ENCODE assay signal across 9 cellular contexts in the genomic region with DNA sequence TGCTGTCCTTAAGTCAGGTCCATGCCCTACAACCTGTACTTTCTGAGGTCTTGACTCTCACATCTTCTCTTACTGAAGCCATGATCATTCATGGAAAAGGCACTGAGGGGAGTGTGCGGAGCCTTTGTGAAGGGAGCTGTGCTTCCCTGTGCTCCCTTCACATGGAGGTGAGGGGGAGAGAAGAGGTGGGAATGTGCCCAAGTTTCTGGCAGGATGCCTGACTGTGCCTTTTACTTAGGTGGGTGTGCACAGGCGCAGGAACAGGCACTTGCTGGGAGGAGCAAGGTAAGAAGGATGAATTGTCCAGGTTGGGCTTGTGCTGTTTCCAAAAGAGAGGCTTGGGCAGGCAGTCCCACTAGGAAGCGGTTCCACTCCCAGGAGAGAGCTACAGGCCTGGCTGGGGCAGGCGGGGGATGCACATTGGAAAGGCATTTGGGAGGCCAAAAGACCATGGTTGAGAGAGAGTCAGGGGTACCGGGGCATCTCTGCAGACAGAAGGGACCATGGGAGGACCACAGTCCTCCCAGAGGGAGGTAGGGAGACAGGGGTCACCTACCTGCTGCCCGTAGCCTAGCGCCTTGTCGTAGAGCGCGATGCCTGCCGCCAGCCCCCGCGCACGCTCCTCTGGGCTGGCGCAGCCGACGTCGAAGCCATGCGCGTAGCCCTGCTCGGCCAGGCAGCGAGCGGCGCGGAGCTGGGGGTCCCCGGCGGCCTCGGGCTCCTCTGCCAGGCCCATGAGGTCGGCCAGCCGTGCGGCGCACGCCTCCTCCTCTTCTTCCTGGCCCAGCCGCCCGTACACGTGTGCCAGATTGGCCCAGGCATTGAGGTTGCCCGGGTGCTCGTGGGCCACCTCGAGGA. TPM values are rescaled to one million over a fixed set of nuclear protein-coding genes. Genes with fewer than 3 reads are reported as not detected.
DNase-seq lines count a peak whose midpoint lies in the region; ATAC-seq and TF ChIP-seq lines count a peak whose summit lies in the region.
"Had no signal": no experiment of that assay in that cellular context is flagged by ENCODE, and none has a peak within 500 bp of the region (broad histone marks: within the 10 kb centered on the region; RNA-seq: fewer than 3 reads in every experiment).

No MANE protein-coding gene starts in this region.

- H3K4me3 ChIP-seq in mucosa of rectum (ENCODE audit: low read length in 2 of 2) = peak overlapping the region; percentile 73 to 87

- H3K4me1 ChIP-seq in mucosa of rectum (ENCODE audit: control insufficient read depth in 2 of 2, insufficient read depth in 2 of 2, low read length in 2 of 2) = peaks cover 66 to 69% of the 10 kb centered on the region in 2 donors

- no peaks in the 10 kb centered on the region for H3K27me3 ChIP-seq in mucosa of rectum (ENCODE audit: control insufficient read depth in 2 of 2, insufficient read depth in 2 of 2, low read length in 2 of 2)

- peaks cover 0 to 4% of the 10 kb centered on the region in 2 donors for H3K36me3 ChIP-seq in mucosa of rectum (ENCODE audit: control insufficient read depth in 2 of 2, insufficient read depth in 2 of 2, low read length in 2 of 2)

- ATAC-seq in central memory CD8-positive, alpha-beta T cell (replicated peaks; ENCODE audit: extremely low read depth, poor library complexity, severe bottlenecking) = no peak
- no peak for ATAC-seq in GM21515 (IDR thresholded peaks at IDR 0.05; ENCODE audit: unreplicated experiment)
- ATAC-seq in GM18502 (IDR thresholded peaks at IDR 0.05; ENCODE audit: poor library complexity, unreplicated experiment) = no peak
- no peak for ATAC-seq in HG02884 (IDR thresholded peaks at IDR 0.05; ENCODE audit: unreplicated experiment)

- TF ChIP-seq CTCF in type B pancreatic cell (conservative IDR thresholded peaks at IDR 0.05) = no peak

- peak; percentile 50 for DNase-seq in activated effector memory CD4-positive, alpha-beta T cell treated with anti-CD3 and anti-CD28 coated beads, Interleukin-2, amount 50 U/mL, for 16 hours
- DNase-seq in activated effector memory CD4-positive, alpha-beta T cell treated with Interleukin-2 at 50 U/mL for 16 hours = no peak
- no peak for DNase-seq in central memory CD8-positive, alpha-beta T cell (ENCODE audit: low spot score in 2 of 2)
- no peak for DNase-seq in type B pancreatic cell (ENCODE audit: extremely low spot score, unreplicated experiment)
- DNase-seq: dermis blood vessel endothelial cell had no signal

- H3K27ac ChIP-seq in mucosa of rectum (ENCODE audit: low read depth in 2 of 2, low read length in 2 of 2) = peak overlapping the region; percentile 85 to 90

- H3K9me3 ChIP-seq in mucosa of rectum (ENCODE audit: control insufficient read depth in 2 of 2, low read length in 2 of 2) = no peaks in the 10 kb centered on the region

- no peaks in the 10 kb centered on the region for H3K9me3 Mint-ChIP-seq in central memory CD8-positive, alpha-beta T cell
- H3K9me3 Mint-ChIP-seq in type B pancreatic cell = no peaks in the 10 kb centered on the region

- H3K36me3 Mint-ChIP-seq in central memory CD8-positive, alpha-beta T cell (ENCODE audit: insufficient read depth) = peaks cover 12% of the 10 kb centered on the region
- H3K36me3 Mint-ChIP-seq in type B pancreatic cell = no peaks in the 10 kb centered on the region

- peak overlapping the region; percentile 82 for H3K27ac Mint-ChIP-seq in central memory CD8-positive, alpha-beta T cell (ENCODE audit: low read depth)
- peak overlapping the region; percentile 77 for H3K27ac Mint-ChIP-seq in type B pancreatic cell

- peaks cover 78% of the 10 kb centered on the region for H3K4me1 Mint-ChIP-seq in central memory CD8-positive, alpha-beta T cell
- peaks cover 5% of the 10 kb centered on the region for H3K4me1 Mint-ChIP-seq in type B pancreatic cell (ENCODE audit: unreplicated experiment)

- H3K27me3 Mint-ChIP-seq in central memory CD8-positive, alpha-beta T cell = no peaks in the 10 kb centered on the region
- peaks cover 17% of the 10 kb centered on the region for H3K27me3 Mint-ChIP-seq in type B pancreatic cell

- peak overlapping the region; percentile 82 to 86 for H3K9ac ChIP-seq in mucosa of rectum (ENCODE audit: low read depth in 1 of 2, low read length in 2 of 2)

- H3K4me3 Mint-ChIP-seq in central memory CD8-positive, alpha-beta T cell = peak overlapping the region; percentile 90
- peak overlapping the region; percentile 79 for H3K4me3 Mint-ChIP-seq in type B pancreatic cell

RNA-seq across cellular contexts. Expression of a gene that starts 0.9 kb away (rescaled TPM):
- 7.0 and 12.4 TPM in 2 replicates for total RNA-seq in type B pancreatic cell (ENCODE audit: low replicate concordance)

RNA-seq across cellular contexts. Expression of a gene that starts 35.9 kb away (rescaled TPM):
- 9.5 and 10.2 TPM in 2 replicates for total RNA-seq in type B pancreatic cell (ENCODE audit: low replicate concordance)
